In genomic region chr13:110953416-110953815, GRCh38 we compare ENCODE assay signal across 1 cellular context.
TF ChIP-seq lines count a peak whose summit lies in the region.

No MANE protein-coding gene starts in this region.

TF ChIP-seq in HCT116, 20 proteins besides CTCF, POLR2A, EP300 and RAD21 (continued from another document):
- no peak for TF ChIP-seq EZH2 (IDR thresholded peaks at IDR 0.05)
- TF ChIP-seq SIN3A (IDR thresholded peaks at IDR 0.05; ENCODE audit: low read depth): no peak
- no peak for TF ChIP-seq FOSL1 (IDR thresholded peaks at IDR 0.05; ENCODE audit: low read depth)
- TF ChIP-seq CBX3 (IDR thresholded peaks at IDR 0.05; ENCODE audit: low read depth): no peak
- TF ChIP-seq YY1 (IDR thresholded peaks at IDR 0.05; ENCODE audit: extremely low read depth, insufficient replicate concordance, low read depth, low read length): no peak
- no peak for TF ChIP-seq CEBPB (IDR thresholded peaks at IDR 0.05; ENCODE audit: low read depth)
TF ChIP-seq in HCT116: peak in this region for 0.
